In the genomic region with DNA sequence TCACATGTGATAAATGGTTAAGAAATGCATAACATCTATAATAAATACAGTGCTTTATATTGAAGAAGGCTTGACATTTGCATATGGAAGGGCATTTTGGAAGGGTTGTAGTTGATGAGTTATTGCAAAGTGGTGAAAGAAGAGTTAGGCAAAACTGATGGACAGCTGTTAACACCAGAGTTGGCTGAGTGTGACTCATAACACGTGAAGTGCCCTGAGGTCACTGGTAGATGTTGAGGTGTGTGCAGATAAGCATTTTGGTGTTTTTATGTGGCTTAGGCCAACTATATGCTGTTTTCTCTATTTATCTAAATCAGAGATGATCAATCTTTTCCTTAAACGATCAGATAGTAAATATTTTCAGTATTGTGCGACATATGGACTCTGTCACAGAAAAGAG, we compare ENCODE assay signal across 30 cellular contexts.
"Had no signal": no experiment of that assay in that cellular context is flagged by ENCODE, and none has a peak within 500 bp of the region (broad histone marks: within the 10 kb centered on the region; RNA-seq: fewer than 3 reads in every experiment).

No MANE protein-coding gene starts in this region.

- H3K9me3 ChIP-seq: ascending aorta, MG63, SJSA1, SK-N-SH had no signal

- H3K9me3 Mint-ChIP-seq: activated CD4-positive, alpha-beta T cell treated with anti-CD3 and anti-CD28 coated beads, Interleukin-2, amount 10 ng/mL, durations not matched to agents 24 days and 14 days; activated naive CD4-positive, alpha-beta T cell treated with anti-CD3 and anti-CD28 coated beads, Interleukin-2, amount 50 U/mL, for 24 hours; T-helper 1 cell treated with Interleukin-12 subunit alpha and Interleukin-12 subunit beta and Interleukin-4 antibody, amounts not matched to agents 30 μg/mL and 1 μg/mL, for 36 hours; T-helper 2 cell treated with Interferon-gamma antibody and Interleukin-4, amounts not matched to agents 5 μg/mL and 100 μg/mL, for 36 hours had no signal

- H3K4me2 ChIP-seq: SK-N-SH had no signal

- H3K4me1 ChIP-seq: ascending aorta, SJSA1 had no signal

- H3K36me3 ChIP-seq: ascending aorta, MG63, SJSA1 had no signal

- H3K4me3 Mint-ChIP-seq: activated CD4-positive, alpha-beta T cell treated with anti-CD3 and anti-CD28 coated beads, Interleukin-2, amount 10 ng/mL, durations not matched to agents 24 days and 14 days; activated CD8-positive, alpha-beta T cell treated with anti-CD3 and anti-CD28 coated beads for 36 hours; activated naive CD4-positive, alpha-beta T cell treated with anti-CD3 and anti-CD28 coated beads, Interleukin-2, amount 50 U/mL, for 24 hours; activated naive CD8-positive, alpha-beta T cell treated with anti-CD3 and anti-CD28 coated beads, Interleukin-2, amount 10 ng/mL, durations not matched to agents 7 days and 5 days; T-helper 1 cell treated with Interleukin-12 subunit alpha and Interleukin-12 subunit beta and Interleukin-4 antibody, amounts not matched to agents 30 μg/mL and 1 μg/mL, for 36 hours; T-helper 2 cell treated with Interferon-gamma antibody and Interleukin-4, amounts not matched to agents 5 μg/mL and 100 μg/mL, for 36 hours had no signal

- FAIRE-seq: colon, TTC549 had no signal

- H3K27me3 Mint-ChIP-seq: activated CD4-positive, alpha-beta T cell treated with anti-CD3 and anti-CD28 coated beads, Interleukin-2, amount 10 ng/mL, durations not matched to agents 24 days and 14 days; activated CD8-positive, alpha-beta T cell treated with anti-CD3 and anti-CD28 coated beads for 36 hours; activated naive CD4-positive, alpha-beta T cell treated with anti-CD3 and anti-CD28 coated beads, Interleukin-2, amount 50 U/mL, for 24 hours; activated naive CD8-positive, alpha-beta T cell treated with anti-CD3 and anti-CD28 coated beads, Interleukin-2, amount 10 ng/mL, durations not matched to agents 7 days and 5 days had no signal

- H3K4me3 ChIP-seq: ascending aorta, MG63, SJSA1 had no signal

- H3K27ac ChIP-seq: ascending aorta, SJSA1 had no signal

- H3K27ac Mint-ChIP-seq: activated CD4-positive, alpha-beta T cell treated with anti-CD3 and anti-CD28 coated beads, Interleukin-2, amount 10 ng/mL, durations not matched to agents 24 days and 14 days; activated CD8-positive, alpha-beta T cell treated with anti-CD3 and anti-CD28 coated beads for 36 hours; activated naive CD4-positive, alpha-beta T cell treated with anti-CD3 and anti-CD28 coated beads, Interleukin-2, amount 50 U/mL, for 24 hours; activated naive CD8-positive, alpha-beta T cell treated with anti-CD3 and anti-CD28 coated beads, Interleukin-2, amount 10 ng/mL, durations not matched to agents 7 days and 5 days; activated T-helper 2 cell treated with anti-CD3 and anti-CD28 coated beads, Interferon-gamma antibody, Interleukin-2, Interleukin-4, amounts not matched to agents 10 μg/mL and 5 μg/mL and 100 μg/mL, durations not matched to agents 14 hours and 24 hours and 36 hours; T-helper 1 cell treated with Interleukin-12 subunit alpha and Interleukin-12 subunit beta and Interleukin-4 antibody, amounts not matched to agents 30 μg/mL and 1 μg/mL, for 36 hours; T-helper 2 cell treated with Interferon-gamma antibody and Interleukin-4, amounts not matched to agents 5 μg/mL and 100 μg/mL, for 36 hours had no signal

- H3K36me3 Mint-ChIP-seq: activated naive CD4-positive, alpha-beta T cell treated with anti-CD3 and anti-CD28 coated beads, Interleukin-2, amount 50 U/mL, for 24 hours; activated naive CD8-positive, alpha-beta T cell treated with anti-CD3 and anti-CD28 coated beads, Interleukin-2, amount 10 ng/mL, durations not matched to agents 7 days and 5 days had no signal

- H3K9ac ChIP-seq: SK-N-SH had no signal

- H3K4me1 Mint-ChIP-seq: activated CD4-positive, alpha-beta T cell treated with anti-CD3 and anti-CD28 coated beads, Interleukin-2, amount 10 ng/mL, durations not matched to agents 24 days and 14 days; activated naive CD4-positive, alpha-beta T cell treated with anti-CD3 and anti-CD28 coated beads, Interleukin-2, amount 50 U/mL, for 24 hours; activated naive CD8-positive, alpha-beta T cell treated with anti-CD3 and anti-CD28 coated beads, Interleukin-2, amount 10 ng/mL, durations not matched to agents 7 days and 5 days had no signal

- DNase-seq: activated CD4-positive, alpha-beta T cell treated with anti-CD3 and anti-CD28 coated beads, Interleukin-2, amount 10 ng/mL, durations not matched to agents 24 days and 14 days; activated CD4-positive, alpha-beta T cell treated with anti-CD3 and anti-CD28 coated beads, Interleukin-2, amount 50 U/mL, for 4 hours; activated CD8-positive, alpha-beta T cell treated with anti-CD3 and anti-CD28 coated beads for 36 hours; activated gamma-delta T cell; activated naive CD4-positive, alpha-beta T cell treated with Interleukin-2 at 50 U/mL for 16 hours; activated naive CD8-positive, alpha-beta T cell treated with anti-CD3 and anti-CD28 coated beads, Interleukin-2, amount 10 ng/mL, durations not matched to agents 7 days and 5 days; activated T-cell treated with anti-CD3 and anti-CD28 coated beads, Interleukin-2, amount 50 U/mL, for 1 hour; amygdala; central memory CD4-positive, alpha-beta T cell; Karpas-422; MG63; NCI-H1048; NCI-H1436; NCI-H1694; NCI-H1930; NCI-H2081 treated with DMSO at 0.1 percent for 48 hours; NCI-H226; NCI-H524 treated with DMSO at 0.1 percent for 48 hours; NCI-H748 treated with DMSO at 0.1 percent for 48 hours; SHP77; SK-N-SH had no signal

- ATAC-seq: activated CD8-positive, alpha-beta T cell treated with anti-CD3 and anti-CD28 coated beads for 36 hours; Panc1 had no signal

- H3K27me3 ChIP-seq: ascending aorta, MG63, SJSA1 had no signal
